Comparison of ENCODE assay signal across 8 cellular contexts in the genomic region with DNA sequence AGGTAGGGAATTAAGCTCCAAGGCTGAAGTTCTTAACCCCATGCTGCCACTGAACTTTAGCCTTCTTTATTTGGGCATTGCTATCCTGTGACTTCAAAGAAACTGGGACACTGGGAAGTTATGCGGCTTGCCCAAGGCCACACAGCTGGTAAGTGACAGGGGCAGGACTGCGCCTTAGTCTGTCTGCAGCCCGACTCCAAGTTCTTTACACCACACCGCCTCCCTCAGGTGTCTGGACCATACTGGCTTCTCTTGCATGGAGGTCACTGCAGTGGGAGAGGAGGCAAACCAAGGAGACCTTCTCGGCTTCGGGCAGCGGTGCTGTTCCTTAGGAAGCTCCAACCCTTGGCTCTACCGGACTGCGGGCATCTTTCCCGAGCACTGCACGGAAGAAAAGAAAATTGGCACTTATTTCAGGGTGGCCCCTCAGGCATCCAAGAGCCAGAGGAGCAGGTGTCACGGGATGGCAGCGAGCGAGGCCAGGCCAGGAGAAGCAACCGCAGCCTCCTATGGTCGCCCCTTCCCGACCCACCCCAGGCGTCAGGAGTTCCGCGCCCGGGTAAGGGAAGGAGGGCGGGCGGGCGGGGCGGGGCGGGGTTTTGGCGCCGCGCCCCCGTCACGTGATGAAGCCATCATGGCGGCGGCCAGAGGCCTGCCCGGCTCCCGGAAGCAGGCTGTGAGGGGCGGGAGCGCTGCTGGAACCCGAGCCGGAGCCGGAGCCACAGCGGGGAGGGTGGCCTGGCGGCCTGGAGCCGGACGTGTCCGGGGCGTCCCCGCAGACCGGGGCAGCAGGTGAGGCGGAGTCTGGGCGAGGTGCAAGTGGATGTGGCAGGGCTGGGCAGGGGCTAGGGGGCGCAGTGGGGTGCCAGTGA. TPM values are rescaled to one million over a fixed set of nuclear protein-coding genes. Genes with fewer than 3 reads are reported as not detected.
DNase-seq lines count a peak whose midpoint lies in the region; ATAC-seq and TF ChIP-seq lines count a peak whose summit lies in the region.

No MANE protein-coding gene starts in this region.

- peak; percentile 85 for TF ChIP-seq POLR2A in GM19099 (IDR thresholded peaks at IDR 0.05; ENCODE audit: extremely low read depth, insufficient read length, low read depth)

- peak overlapping the region; percentile 75 for H3K18ac ChIP-seq in mesendoderm (ENCODE audit: low read length)

- no peak overlapping the region for H4K8ac ChIP-seq in mesendoderm (ENCODE audit: low read depth, low read length)

- peak overlapping the region; percentile 41 for H3K4ac ChIP-seq in mesendoderm (ENCODE audit: low read depth, low read length)

- H3K9me3 Mint-ChIP-seq in activated CD8-positive, alpha-beta T cell treated with anti-CD3 and anti-CD28 coated beads for 36 hours = no peaks in the 10 kb centered on the region
- H3K9me3 Mint-ChIP-seq in effector memory CD8-positive, alpha-beta T cell = no peaks in the 10 kb centered on the region

- H3K79me1 ChIP-seq in mesendoderm (ENCODE audit: low read length) = peaks cover 11% of the 10 kb centered on the region

- no peaks in the 10 kb centered on the region for H3K4me1 ChIP-seq in mesendoderm (ENCODE audit: control insufficient read depth, low read depth, low read length)

- peak overlapping the region; percentile 88 for H3K56ac ChIP-seq in mesendoderm (ENCODE audit: low read length)

- H3K27ac Mint-ChIP-seq in activated CD8-positive, alpha-beta T cell treated with anti-CD3 and anti-CD28 coated beads for 36 hours = peak overlapping the region; percentile 95
- peak overlapping the region; percentile 50 to 93 for H3K27ac Mint-ChIP-seq in effector memory CD8-positive, alpha-beta T cell

- H3K27me3 Mint-ChIP-seq in activated CD8-positive, alpha-beta T cell treated with anti-CD3 and anti-CD28 coated beads for 36 hours = no peaks in the 10 kb centered on the region
- no peaks in the 10 kb centered on the region for H3K27me3 Mint-ChIP-seq in effector memory CD8-positive, alpha-beta T cell

- H3K23ac ChIP-seq in mesendoderm (ENCODE audit: low read length) = no peak overlapping the region

- H2BK120ac ChIP-seq in mesendoderm (ENCODE audit: low read depth, low read length) = no peak overlapping the region

- intact Hi-C loops in activated CD8-positive, alpha-beta T cell treated with anti-CD3 and anti-CD28 coated beads for 36 hours (cut with micrococcal nuclease) = loop anchor here (2.0 kb wide), 1 partner anchor 37 kb away; no protein-coding TSS in a partner anchor

- DNase-seq in NCI-H748 treated with DMSO at 0.1 percent for 48 hours (lab: John Stamatoyannopoulos, UW) (peak; percentile 70), mesendoderm (peak; percentile 94)
- peak; percentile 81 for DNase-seq in activated CD8-positive, alpha-beta T cell treated with anti-CD3 and anti-CD28 coated beads for 36 hours
- peak; percentile 57 to 62 (median 61) for DNase-seq in effector memory CD8-positive, alpha-beta T cell
- DNase-seq in stimulated activated CD8-positive, alpha-beta memory T cell treated with anti-CD3 and anti-CD28 coated beads, Interleukin-15, amount 100 ng/mL, for 24 hours (ENCODE audit: low read depth) = peak; percentile 41

- H3K4me2 ChIP-seq in mesendoderm (ENCODE audit: low read length) = peak overlapping the region; percentile 92

- peaks cover 11% of the 10 kb centered on the region for H3K36me3 Mint-ChIP-seq in activated CD8-positive, alpha-beta T cell treated with anti-CD3 and anti-CD28 coated beads for 36 hours (ENCODE audit: low read depth)
- peaks cover 6% of the 10 kb centered on the region for H3K36me3 Mint-ChIP-seq in effector memory CD8-positive, alpha-beta T cell (ENCODE audit: insufficient read depth)

- H2BK15ac ChIP-seq in mesendoderm (replicated peaks; ENCODE audit: low read depth) = no peak overlapping the region

- H3K27ac ChIP-seq in C4-2B = peak overlapping the region; percentile 93
- H3K27ac ChIP-seq in mesendoderm (ENCODE audit: low read depth, low read length) = peak overlapping the region; percentile 57

- no peak overlapping the region for H4K5ac ChIP-seq in mesendoderm (ENCODE audit: low read length)

- H3K9ac ChIP-seq in mesendoderm (ENCODE audit: low read length) = peak overlapping the region; percentile 93

- no peak overlapping the region for H2AK5ac ChIP-seq in mesendoderm (ENCODE audit: low read length)

- no peaks in the 10 kb centered on the region for H3K27me3 ChIP-seq in mesendoderm (ENCODE audit: insufficient read depth, low read length, poor library complexity)

- peaks cover 39% of the 10 kb centered on the region for H3K4me1 Mint-ChIP-seq in activated CD8-positive, alpha-beta T cell treated with anti-CD3 and anti-CD28 coated beads for 36 hours (ENCODE audit: low read depth)
- peaks cover 19 to 30% of the 10 kb centered on the region in 2 donors for H3K4me1 Mint-ChIP-seq in effector memory CD8-positive, alpha-beta T cell (ENCODE audit: low read depth in 2 of 2)

- H3K4me3 ChIP-seq in mesendoderm (ENCODE audit: low read length) = peak overlapping the region; percentile 91

- peak overlapping the region; percentile 55 for H2BK5ac ChIP-seq in mesendoderm (ENCODE audit: low read length)

- no peaks in the 10 kb centered on the region for H3K79me2 ChIP-seq in mesendoderm (ENCODE audit: control insufficient read depth, insufficient read depth, low read length)

- peak overlapping the region; percentile 83 for H3K4me3 Mint-ChIP-seq in activated CD8-positive, alpha-beta T cell treated with anti-CD3 and anti-CD28 coated beads for 36 hours
- peak overlapping the region; percentile 89 to 97 for H3K4me3 Mint-ChIP-seq in effector memory CD8-positive, alpha-beta T cell

- peak; percentile 76 for ATAC-seq in HG03432 (IDR thresholded peaks at IDR 0.05; ENCODE audit: unreplicated experiment)
- ATAC-seq in activated CD8-positive, alpha-beta T cell treated with anti-CD3 and anti-CD28 coated beads for 36 hours = peak; percentile 90
- ATAC-seq in effector memory CD8-positive, alpha-beta T cell (replicated peaks) = peak; percentile 90

- H3K36me3 ChIP-seq in mesendoderm (ENCODE audit: control insufficient read depth, insufficient read depth, low read length) = peaks cover 1% of the 10 kb centered on the region

- no CpG with 5 or more reads among the region's 51 CpGs for WGBS in mesendoderm (ENCODE audit: extremely low coverage, insufficient coverage, low lambda C conversion rate)

- no peak for TF ChIP-seq CTCF in C4-2B (conservative IDR thresholded peaks at IDR 0.05)
- TF ChIP-seq CTCF in activated CD8-positive, alpha-beta T cell treated with anti-CD3 and anti-CD28 coated beads for 36 hours (IDR thresholded peaks at IDR 0.05) = peak; percentile 47

- POLR2A ChIA-PET in activated CD8-positive, alpha-beta T cell treated with anti-CD3 and anti-CD28 coated beads for 36 hours (lab: Charles Lee) = interaction anchor here (0.5 to 2.0 kb wide), 16 partner anchors 10 to 172 kb away, joined by 3 to 8 read pairs (median 4); a partner anchor contains a TSS

- CTCF ChIA-PET in activated CD8-positive, alpha-beta T cell treated with anti-CD3 and anti-CD28 coated beads for 36 hours (lab: Charles Lee) = interaction anchor here (0.6 to 6.4 kb wide), 21 partner anchors 9 to 121 kb away, joined by 3 to 100 read pairs (median 4); a partner anchor contains a TSS

RNA-seq across cellular contexts. Expression of a gene that starts 16.4 kb away (rescaled TPM):
- 10 to 100 TPM; 62.1 to 63.4 TPM for total RNA-seq in activated CD8-positive, alpha-beta T cell treated with anti-CD3 and anti-CD28 coated beads for 36 hours
- 16.8 TPM for polyA plus RNA-seq in mesendoderm (2013, experiment 1 of 2)
- 15.4 TPM for polyA plus RNA-seq in mesendoderm (2013, experiment 2 of 2)

RNA-seq across cellular contexts. Expression of a gene that starts 19.7 kb away (rescaled TPM):
- 10 to 100 TPM; 19.7 to 20.3 TPM for total RNA-seq in activated CD8-positive, alpha-beta T cell treated with anti-CD3 and anti-CD28 coated beads for 36 hours
- polyA plus RNA-seq in mesendoderm (2013, experiment 1 of 2) = 28.5 TPM
- polyA plus RNA-seq in mesendoderm (2013, experiment 2 of 2) = 26.2 TPM

RNA-seq across cellular contexts. Expression of a gene that starts 43.6 kb away (rescaled TPM):
- 100 to 1,000 TPM; 322 to 373 TPM for total RNA-seq in activated CD8-positive, alpha-beta T cell treated with anti-CD3 and anti-CD28 coated beads for 36 hours
- polyA plus RNA-seq in mesendoderm (2013, experiment 1 of 2) = 277 TPM
- polyA plus RNA-seq in mesendoderm (2013, experiment 2 of 2) = 277 TPM

RNA-seq across cellular contexts. Expression of a gene that starts 44.7 kb away (rescaled TPM):
- total RNA-seq in activated CD8-positive, alpha-beta T cell treated with anti-CD3 and anti-CD28 coated beads for 36 hours = 100 to 1,000 TPM; 121 to 137 TPM
- 0.49 TPM for polyA plus RNA-seq in mesendoderm (2013, experiment 1 of 2)
- 0.88 TPM for polyA plus RNA-seq in mesendoderm (2013, experiment 2 of 2)

RNA-seq across cellular contexts. Expression of a gene that starts 47.8 kb away (rescaled TPM):
- 10 to 100 TPM; 69.5 to 70.9 TPM for total RNA-seq in activated CD8-positive, alpha-beta T cell treated with anti-CD3 and anti-CD28 coated beads for 36 hours
- polyA plus RNA-seq in mesendoderm (2013, experiment 1 of 2) = 90.2 TPM
- 93.0 TPM for polyA plus RNA-seq in mesendoderm (2013, experiment 2 of 2)

Comparison
In these comparisons a context has a peak if more than half of its experiments do, and no peak if none do; other contexts are left out.
1. Peak in every context shown above with its lines: DNase-seq, ATAC-seq, H3K4me3 ChIP-seq and H3K27ac ChIP-seq.
2. DNase-seq: peak in every context shown above with its lines; median percentile 94 in mesendoderm; 81 in activated CD8-positive, alpha-beta T cell treated with anti-CD3 and anti-CD28 coated beads for 36 hours; 70 in NCI-H748 treated with DMSO at 0.1 percent for 48 hours; 61 in effector memory CD8-positive, alpha-beta T cell; 41 in stimulated activated CD8-positive, alpha-beta memory T cell treated with anti-CD3 and anti-CD28 coated beads, Interleukin-15, amount 100 ng/mL, for 24 hours.